8 cellular contexts compared by ENCODE assay signal in genomic region chr11:65545853-65546216, GRCh38. TPM values are rescaled to one million over a fixed set of nuclear protein-coding genes. Genes with fewer than 3 reads are reported as not detected.
DNase-seq lines count a peak whose midpoint lies in the region; ATAC-seq and TF ChIP-seq lines count a peak whose summit lies in the region.
"Had no signal": no experiment of that assay in that cellular context is flagged by ENCODE, and none has a peak within 500 bp of the region (broad histone marks: within the 10 kb centered on the region; RNA-seq: fewer than 3 reads in every experiment).

No MANE protein-coding gene starts in this region.

- H3K9me3 ChIP-seq in gastroesophageal sphincter (no peaks in the 10 kb centered on the region), sigmoid colon (no peaks in the 10 kb centered on the region)
- H3K9me3 ChIP-seq: uterus had no signal

- CTCF ChIA-PET in RWPE1 (lab: Yijun Ruan, JAX) = no interaction called here

- 40 to 78% methylated on average over 1 to 4 of the region's 4 CpGs for WGBS in gastroesophageal sphincter (ENCODE audit: low coverage in 1 of 2), 2 donors
- WGBS in sigmoid colon, 2 donors = 13 to 42% methylated on average over 4 of the region's 4 CpGs

- no peak for TF ChIP-seq EP300 in gastroesophageal sphincter (IDR thresholded peaks at IDR 0.05)
- no peak for TF ChIP-seq EP300 in sigmoid colon (IDR thresholded peaks at IDR 0.05)

- POLR2A ChIA-PET in RWPE1 (lab: Yijun Ruan, JAX; ENCODE audit: low non-redundant PET) = interaction anchor here (0.5 kb wide), 1 partner anchor 17 kb away, joined by 3 read pairs; no protein-coding TSS in a partner anchor

- TF ChIP-seq POLR2A in gastroesophageal sphincter (IDR thresholded peaks at IDR 0.05) (no peak), sigmoid colon (IDR thresholded peaks at IDR 0.05) (no peak)

- H3K4me1 ChIP-seq in gastroesophageal sphincter (peaks cover 0 to 34% (median 11%) of the 10 kb centered on the region in 3 donors), sigmoid colon (peaks cover 0 to 26% (median 21%) of the 10 kb centered on the region in 4 donors)

- H3K36me3 ChIP-seq in H7 (replicated peaks; ENCODE audit: control insufficient read depth, insufficient read depth, low read length) = no peaks in the 10 kb centered on the region; the same call in 1 of the 2 replicates
- peaks cover 0 to 79% of the 10 kb centered on the region in 2 donors for H3K36me3 ChIP-seq in gastroesophageal sphincter
- peaks cover 1 to 44% (median 18%) of the 10 kb centered on the region in 4 donors for H3K36me3 ChIP-seq in sigmoid colon
- H3K36me3 ChIP-seq: uterus had no signal

- H3K27ac ChIP-seq in RWPE1 (peak overlapping the region; percentile 45), gastroesophageal sphincter (peak overlapping the region in 3 of 4 donors; percentile 65 to 72 (median 69)), sigmoid colon (peak overlapping the region; percentile 63 to 79 (median 66))

- TF ChIP-seq CTCF in RWPE1 (conservative IDR thresholded peaks at IDR 0.05; ENCODE audit: low read depth) = no peak
- no peak for TF ChIP-seq CTCF in gastroesophageal sphincter (IDR thresholded peaks at IDR 0.05)
- no peak for TF ChIP-seq CTCF in sigmoid colon (IDR thresholded peaks at IDR 0.05)

- peak overlapping the region; percentile 55; the same call in 1 of the 2 replicates for H3K4me3 ChIP-seq in H7 (ENCODE audit: insufficient read depth, low read depth, low read length)
- no peak overlapping the region for H3K4me3 ChIP-seq in gastroesophageal sphincter
- peak overlapping the region in 2 of 4 donors; percentile 10 to 34 for H3K4me3 ChIP-seq in sigmoid colon
- H3K4me3 ChIP-seq: uterus had no signal

- DNase-seq in H7 (peak; percentile 64), RWPE1 (ENCODE audit: low spot score) (no peak), sigmoid colon (no peak)
- DNase-seq in activated CD4-positive, CD25-positive, alpha-beta regulatory T cell (lab: John Stamatoyannopoulos, UW) = no peak
- no peak for DNase-seq in stimulated activated CD4-positive, alpha-beta T cell treated with anti-CD3 and anti-CD28 coated beads, Interleukin-2, amount 100 ng/mL, for 24 hours

- ATAC-seq in gastroesophageal sphincter (no peak), GM18870 (IDR thresholded peaks at IDR 0.05; ENCODE audit: unreplicated experiment) (no peak)

- H3K27me3 ChIP-seq in H7 (ENCODE audit: control insufficient read depth, insufficient read depth, low read length) (peaks cover 54% of the 10 kb centered on the region), gastroesophageal sphincter (no peaks in the 10 kb centered on the region), sigmoid colon (no peaks in the 10 kb centered on the region)
- H3K27me3 ChIP-seq: uterus had no signal

- intact Hi-C loops in sigmoid colon (cut with DNase I) = no loop called here

RNA-seq across cellular contexts. Expression of gene LTBP3, which starts 12.3 kb away (rescaled TPM):
- total RNA-seq in H7 (2014; rRNA removed; shearing (Covaris generic)) = 3.9 and 5.7 TPM in 2 replicates
- total RNA-seq in gastroesophageal sphincter = 100 to 1,000 TPM in 3 of 4 donors, 10 to 100 TPM in 1; 90.6 to 173 (median 139) TPM
- total RNA-seq in sigmoid colon = 100 to 1,000 TPM in 2 of 4 donors, 10 to 100 TPM in 2; 79.6 to 268 (median 117) TPM
- 10 to 100 TPM in 1 of 3 donors, 1 to 10 TPM in 2; 3.9 to 34.0 (median 9.6) TPM for polyA plus RNA-seq in sigmoid colon

RNA-seq across cellular contexts. Expression of gene SCYL1, which starts 21.0 kb away (rescaled TPM):
- 70.0 and 72.3 TPM in 2 replicates for total RNA-seq in H7 (2014; rRNA removed; shearing (Covaris generic))
- total RNA-seq in gastroesophageal sphincter (10 to 100 TPM; 70.6 to 97.6 (median 89.2) TPM), sigmoid colon (100 to 1,000 TPM in 1 of 4 donors, 10 to 100 TPM in 3; 67.1 to 100 (median 77.7) TPM)
- polyA plus RNA-seq in sigmoid colon = 10 to 100 TPM; 57.3 to 66.1 (median 61.7) TPM

RNA-seq across cellular contexts. Expression of gene ZNRD2, which starts 24.4 kb away (rescaled TPM):
- total RNA-seq in H7 (2014; rRNA removed; shearing (Covaris generic)) = 88.1 and 89.1 TPM in 2 replicates
- 10 to 100 TPM; 38.4 to 73.5 (median 43.5) TPM for total RNA-seq in gastroesophageal sphincter
- total RNA-seq in sigmoid colon = 10 to 100 TPM; 24.9 to 61.0 (median 58.5) TPM
- 10 to 100 TPM; 30.7 to 52.6 (median 36.6) TPM for polyA plus RNA-seq in sigmoid colon

RNA-seq across cellular contexts. Expression of gene FAM89B, which starts 26.5 kb away (rescaled TPM):
- total RNA-seq in H7 (2014; rRNA removed; shearing (Covaris generic)) = 8.6 and 20.4 TPM in 2 replicates
- total RNA-seq in gastroesophageal sphincter = 10 to 100 TPM; 36.6 to 68.3 (median 55.0) TPM
- total RNA-seq in sigmoid colon = 10 to 100 TPM; 61.2 to 96.7 (median 91.6) TPM
- polyA plus RNA-seq in sigmoid colon = 10 to 100 TPM; 34.0 to 63.3 (median 38.4) TPM

RNA-seq across cellular contexts. Expression of gene EHBP1L1, which starts 30.0 kb away (rescaled TPM):
- total RNA-seq in H7 (2014; rRNA removed; shearing (Covaris generic)) = 1.9 and 4.7 TPM in 2 replicates
- total RNA-seq in gastroesophageal sphincter = 100 to 1,000 TPM; 172 to 329 (median 202) TPM
- total RNA-seq in sigmoid colon = 100 to 1,000 TPM; 148 to 366 (median 194) TPM
- 10 to 100 TPM; 31.2 to 71.2 (median 71.2) TPM for polyA plus RNA-seq in sigmoid colon

Comparison
In these comparisons a context has a peak if more than half of its experiments do, and no peak if none do; other contexts are left out.
1. RNA of gene LTBP3, which starts 12.3 kb away (total RNA-seq): 79.6 to 268 TPM in sigmoid colon and 90.6 to 173 TPM in gastroesophageal sphincter; 3.9 to 5.7 TPM in H7; every median in the first group is over 10 times any median in the second.
2. Peak in every context shown above with its lines, with median percentiles within 50 percentile points of each other: H3K27ac ChIP-seq.